Comparison of ENCODE assay signal across 32 cellular contexts in genomic region chr6:32318501-32318900, GRCh38. TPM values are rescaled to one million over a fixed set of nuclear protein-coding genes. Genes with fewer than 3 reads are reported as not detected.
"Had no signal": no experiment of that assay in that cellular context is flagged by ENCODE, and none has a peak within 500 bp of the region (broad histone marks: within the 10 kb centered on the region; RNA-seq: fewer than 3 reads in every experiment).

No MANE protein-coding gene starts in this region.

- H3K27me3 Mint-ChIP-seq: stimulated activated memory B cell treated with anti-CD40 and anti-IgM and Interleukin-4, amounts not matched to agents 10 μg/mL and 1 μg/mL and 100 μg/mL, for 72 hours; stimulated activated naive CD8-positive, alpha-beta T cell treated with anti-CD3 and anti-CD28 coated beads, Interleukin-15, amount 100 ng/mL, for 72 hours; stimulated activated naive CD8-positive, alpha-beta T cell treated with anti-CD3 and anti-CD28 coated beads, Interleukin-15, Interleukin-2, amounts not matched to agents 100 ng/mL and 50 ng/mL, for 24 hours; type B pancreatic cell had no signal

- ATAC-seq: stimulated activated effector memory CD8-positive, alpha-beta T cell treated with anti-CD3 and anti-CD28 coated beads, Interleukin-12 subunit alpha, Interleukin-12 subunit beta, amount 100 ng/mL, for 72 hours; stimulated activated memory B cell treated with anti-CD40 and anti-IgM and Interleukin-4, amounts not matched to agents 10 μg/mL and 1 μg/mL and 100 μg/mL, for 72 hours; stimulated activated naive B cell treated with anti-CD40 and anti-IgM and Interleukin-4, amounts not matched to agents 10 μg/mL and 1 μg/mL and 100 μg/mL, for 72 hours; stimulated activated naive CD8-positive, alpha-beta T cell treated with anti-CD3 and anti-CD28 coated beads, Interleukin-15, amount 100 ng/mL, for 72 hours; stimulated activated naive CD8-positive, alpha-beta T cell treated with anti-CD3 and anti-CD28 coated beads, Interleukin-15, Interleukin-2, amounts not matched to agents 100 U/mL and 50 U/mL, for 24 hours; upper lobe of right lung had no signal

- H3K27me3 ChIP-seq: stomach, suprapubic skin, testis, thyroid gland, tibial artery, tibial nerve, upper lobe of left lung, upper lobe of right lung, uterus, vagina had no signal

- H3K4me1 ChIP-seq: stomach, suprapubic skin, testis, thyroid gland, tibial artery, tibial nerve, transverse colon, upper lobe of left lung, upper lobe of right lung, uterus, vagina had no signal

- H3K4me3 Mint-ChIP-seq: stimulated activated effector memory CD8-positive, alpha-beta T cell treated with anti-CD3 and anti-CD28 coated beads, Interleukin-12 subunit alpha, Interleukin-12 subunit beta, amount 100 ng/mL, for 72 hours; stimulated activated memory B cell treated with anti-CD40 and anti-IgM and Interleukin-4, amounts not matched to agents 10 μg/mL and 1 μg/mL and 100 μg/mL, for 72 hours; stimulated activated naive B cell treated with anti-CD40 and anti-IgM and Interleukin-4, amounts not matched to agents 10 μg/mL and 1 μg/mL and 100 μg/mL, for 72 hours; stimulated activated naive CD8-positive, alpha-beta T cell treated with anti-CD3 and anti-CD28 coated beads, Interleukin-15, amount 100 ng/mL, for 72 hours; stimulated activated naive CD8-positive, alpha-beta T cell treated with anti-CD3 and anti-CD28 coated beads, Interleukin-15, Interleukin-2, amounts not matched to agents 100 ng/mL and 50 ng/mL, for 24 hours; type B pancreatic cell had no signal

- H3K9me3 ChIP-seq: stomach, suprapubic skin, testis, thoracic aorta, thyroid gland, tibial artery, tibial nerve, transverse colon, upper lobe of left lung, upper lobe of right lung, uterus, vagina had no signal

- H3K27ac ChIP-seq: stomach, suprapubic skin, testis, thoracic aorta, thyroid gland, tibial artery, tibial nerve, transverse colon, upper lobe of left lung, upper lobe of right lung, uterus, vagina had no signal

- H3K9me3 Mint-ChIP-seq: stimulated activated effector memory CD8-positive, alpha-beta T cell treated with anti-CD3 and anti-CD28 coated beads, Interleukin-12 subunit alpha, Interleukin-12 subunit beta, amount 100 ng/mL, for 72 hours; stimulated activated memory B cell treated with anti-CD40 and anti-IgM and Interleukin-4, amounts not matched to agents 10 μg/mL and 1 μg/mL and 100 μg/mL, for 72 hours; stimulated activated naive B cell treated with anti-CD40 and anti-IgM and Interleukin-4, amounts not matched to agents 10 μg/mL and 1 μg/mL and 100 μg/mL, for 72 hours; stimulated activated naive CD8-positive, alpha-beta T cell treated with anti-CD3 and anti-CD28 coated beads, Interleukin-15, amount 100 ng/mL, for 72 hours; stimulated activated naive CD8-positive, alpha-beta T cell treated with anti-CD3 and anti-CD28 coated beads, Interleukin-15, Interleukin-2, amounts not matched to agents 100 ng/mL and 50 ng/mL, for 24 hours; type B pancreatic cell had no signal

- H3K4me3 ChIP-seq: stomach, suprapubic skin, testis, thoracic aorta, thyroid gland, tibial artery, tibial nerve, transverse colon, upper lobe of left lung, upper lobe of right lung, uterus, vagina had no signal

- H3K4me1 Mint-ChIP-seq: stimulated activated effector memory CD8-positive, alpha-beta T cell treated with anti-CD3 and anti-CD28 coated beads, Interleukin-12 subunit alpha, Interleukin-12 subunit beta, amount 100 ng/mL, for 72 hours; stimulated activated memory B cell treated with anti-CD40 and anti-IgM and Interleukin-4, amounts not matched to agents 10 μg/mL and 1 μg/mL and 100 μg/mL, for 72 hours; stimulated activated naive B cell treated with anti-CD40 and anti-IgM and Interleukin-4, amounts not matched to agents 10 μg/mL and 1 μg/mL and 100 μg/mL, for 72 hours; stimulated activated naive CD8-positive, alpha-beta T cell treated with anti-CD3 and anti-CD28 coated beads, Interleukin-15, amount 100 ng/mL, for 72 hours had no signal

- DNase-seq: stimulated activated CD4-positive, alpha-beta T cell treated with anti-CD3 and anti-CD28 coated beads, Interleukin-2, amount 100 ng/mL, for 48 hours; stimulated activated CD4-positive, alpha-beta T cell treated with anti-CD3 and anti-CD28 coated beads, Interleukin-4, amount 100 ng/mL, for 1 hour; stimulated activated CD4-positive, alpha-beta T cell treated with anti-CD3 and anti-CD28 coated beads, Interleukin-4, amount 100 ng/mL, for 24 hours; stimulated activated CD4-positive, alpha-beta T cell treated with anti-CD3 and anti-CD28 coated beads, Interleukin-4, amount 100 ng/mL, for 4 hours; stimulated activated CD8-positive, alpha-beta memory T cell treated with anti-CD3 and anti-CD28 coated beads, Interleukin-4, amount 100 ng/mL, for 48 hours; stimulated activated naive B cell treated with anti-CD40 and anti-IgM and Interleukin-4, amounts not matched to agents 10 μg/mL and 1 μg/mL and 100 μg/mL, for 72 hours; stimulated activated naive CD4-positive, alpha-beta T cell; stimulated activated naive CD4-positive, alpha-beta T cell treated with Interleukin-2 at 50 U/mL for 16 hours; stimulated activated naive CD8-positive, alpha-beta T cell treated with anti-CD3 and anti-CD28 coated beads, Interleukin-15, amount 100 ng/mL, for 72 hours; stimulated activated naive CD8-positive, alpha-beta T cell treated with anti-CD3 and anti-CD28 coated beads, Interleukin-15, Interleukin-2, amounts not matched to agents 100 U/mL and 50 U/mL, for 24 hours; stomach; substantia nigra; testis; thyroid gland; tibial artery; transverse colon; trophoblast cell; upper lobe of left lung; upper lobe of right lung; uterus had no signal

- H3K36me3 Mint-ChIP-seq: stimulated activated effector memory CD8-positive, alpha-beta T cell treated with anti-CD3 and anti-CD28 coated beads, Interleukin-12 subunit alpha, Interleukin-12 subunit beta, amount 100 ng/mL, for 72 hours; stimulated activated memory B cell treated with anti-CD40 and anti-IgM and Interleukin-4, amounts not matched to agents 10 μg/mL and 1 μg/mL and 100 μg/mL, for 72 hours; stimulated activated naive B cell treated with anti-CD40 and anti-IgM and Interleukin-4, amounts not matched to agents 10 μg/mL and 1 μg/mL and 100 μg/mL, for 72 hours; type B pancreatic cell had no signal

- H3K27ac Mint-ChIP-seq: stimulated activated effector memory CD8-positive, alpha-beta T cell treated with anti-CD3 and anti-CD28 coated beads, Interleukin-12 subunit alpha, Interleukin-12 subunit beta, amount 100 ng/mL, for 72 hours; stimulated activated memory B cell treated with anti-CD40 and anti-IgM and Interleukin-4, amounts not matched to agents 10 μg/mL and 1 μg/mL and 100 μg/mL, for 72 hours; stimulated activated naive B cell treated with anti-CD40 and anti-IgM and Interleukin-4, amounts not matched to agents 10 μg/mL and 1 μg/mL and 100 μg/mL, for 72 hours; stimulated activated naive CD8-positive, alpha-beta T cell treated with anti-CD3 and anti-CD28 coated beads, Interleukin-15, amount 100 ng/mL, for 72 hours; stimulated activated naive CD8-positive, alpha-beta T cell treated with anti-CD3 and anti-CD28 coated beads, Interleukin-15, Interleukin-2, amounts not matched to agents 100 ng/mL and 50 ng/mL, for 24 hours; type B pancreatic cell had no signal

- H3K36me3 ChIP-seq: stomach, suprapubic skin, thoracic aorta, thyroid gland, tibial artery, tibial nerve, transverse colon, upper lobe of left lung, upper lobe of right lung, uterus, vagina had no signal

RNA-seq across cellular contexts. Expression of gene TSBP1, which starts 53.2 kb away (rescaled TPM):
- total RNA-seq: stomach, subcutaneous adipose tissue, suprapubic skin, temporal lobe, thoracic aorta, thyroid gland, tibial nerve, transverse colon, upper lobe of left lung, upper lobe of right lung, ureter, urinary bladder, uterus, vagina had no signal
